ENCODE assay signal across 3 cellular contexts in the genomic region with DNA sequence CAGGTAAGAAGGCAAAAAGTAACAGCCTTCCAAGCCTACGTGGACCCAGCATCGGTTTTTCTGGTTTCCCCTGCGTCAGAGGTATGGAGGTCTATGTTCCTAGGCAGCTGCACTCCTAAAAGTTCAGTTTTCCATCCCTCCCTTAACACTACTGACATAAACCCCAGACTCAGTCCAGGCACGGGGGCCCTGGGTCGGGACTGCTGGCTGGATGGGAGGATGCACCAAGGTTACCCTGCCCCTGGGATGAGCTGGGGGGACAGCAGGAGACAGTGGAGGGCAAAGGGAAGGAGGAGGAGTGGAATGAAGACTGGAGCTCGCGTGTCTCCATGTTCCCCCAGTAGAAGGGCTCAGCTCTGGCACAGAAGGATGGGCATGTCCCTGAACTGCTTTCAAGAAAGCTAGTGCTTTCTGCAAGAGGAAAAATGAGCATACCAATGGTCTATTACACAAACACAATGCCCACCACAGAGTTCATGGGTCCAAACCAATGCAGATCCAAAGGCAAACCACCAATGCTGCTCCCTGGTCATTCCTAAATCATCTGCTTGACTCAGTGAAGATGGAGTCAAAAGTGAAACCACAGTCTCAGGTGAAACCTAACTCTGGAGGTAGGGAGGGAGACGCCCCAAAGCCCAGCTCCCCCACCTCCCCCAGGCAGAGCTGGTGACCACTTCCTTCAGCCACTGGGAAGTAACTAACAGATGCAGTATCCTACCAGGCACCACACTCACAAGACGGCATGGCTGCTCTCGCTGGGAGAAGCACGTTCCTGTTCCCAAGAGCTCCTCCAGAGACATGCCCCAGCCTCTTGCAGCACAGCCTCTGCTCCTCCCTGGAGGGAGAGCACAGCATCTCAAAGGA.
TF ChIP-seq lines count a peak whose summit lies in the region.

No MANE protein-coding gene starts in this region.

TF ChIP-seq in liver, 16 proteins besides CTCF, POLR2A, EP300 and RAD21:
- TF ChIP-seq REST (IDR thresholded peaks at IDR 0.05) (no peak), MAX (IDR thresholded peaks at IDR 0.05) (no peak), SP1 (IDR thresholded peaks at IDR 0.05) (no peak), RXRA (IDR thresholded peaks at IDR 0.05) (no peak), ZBTB33 (IDR thresholded peaks at IDR 0.05) (no peak), YY1 (IDR thresholded peaks at IDR 0.05) (no peak), JUND (IDR thresholded peaks at IDR 0.05) (no peak), FOXA1 (IDR thresholded peaks at IDR 0.05) (no peak), NR2F2 (IDR thresholded peaks at IDR 0.05) (no peak), TAF1 (conservative IDR thresholded peaks at IDR 0.05) (no peak), GABPA (IDR thresholded peaks at IDR 0.05 in 1 of 2, conservative IDR thresholded peaks at IDR 0.05 in 1 of 2) (no peak), HNF4A (conservative IDR thresholded peaks at IDR 0.05) (no peak), HNF4G (IDR thresholded peaks at IDR 0.05) (no peak), FOXA2 (IDR thresholded peaks at IDR 0.05) (no peak), EGR1 (IDR thresholded peaks at IDR 0.05; ENCODE audit: low read depth in 2 of 2) (no peak)
- TF ChIP-seq, protein P1, sequence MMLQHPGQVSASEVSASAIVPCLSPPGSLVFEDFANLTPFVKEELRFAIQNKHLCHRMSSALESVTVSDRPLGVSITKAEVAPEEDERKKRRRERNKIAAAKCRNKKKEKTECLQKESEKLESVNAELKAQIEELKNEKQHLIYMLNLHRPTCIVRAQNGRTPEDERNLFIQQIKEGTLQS (IDR thresholded peaks at IDR 0.05), result no peak
TF ChIP-seq in liver: peak in this region for 0.

TF ChIP-seq in HepG2, 621 proteins besides CTCF, POLR2A, EP300 and RAD21:
- TF ChIP-seq ZBTB20 (CRISPR knock-in tag; IDR thresholded peaks at IDR 0.05; ENCODE audit: borderline replicate concordance, low read depth) (no peak), SIN3A (IDR thresholded peaks at IDR 0.05; ENCODE audit: borderline replicate concordance, low read depth, low read length) (no peak), ZNF530 (CRISPR knock-in tag; IDR thresholded peaks at IDR 0.05; ENCODE audit: low read depth) (no peak), ETV5 (CRISPR knock-in tag; IDR thresholded peaks at IDR 0.05; ENCODE audit: borderline replicate concordance) (no peak), ZNF207 (IDR thresholded peaks at IDR 0.05; ENCODE audit: borderline replicate concordance) (no peak), ZNF83 (CRISPR knock-in tag; IDR thresholded peaks at IDR 0.05; ENCODE audit: borderline replicate concordance) (no peak), SRSF4 (IDR thresholded peaks at IDR 0.05; ENCODE audit: low read depth, low read length, poor library complexity, severe bottlenecking) (no peak), BCL6 (CRISPR knock-in tag; IDR thresholded peaks at IDR 0.05) (no peak)

TF ChIP-seq in K562, 482 proteins besides CTCF, POLR2A, EP300 and RAD21:
- peak; percentile 16 for TF ChIP-seq WHSC1 (IDR thresholded peaks at IDR 0.05; ENCODE audit: low read length)
- TF ChIP-seq ZNF197 (CRISPR knock-in tag; IDR thresholded peaks at IDR 0.05; ENCODE audit: low read depth), result no peak
- no peak for TF ChIP-seq SIX5 (IDR thresholded peaks at IDR 0.05; ENCODE audit: borderline replicate concordance in 1 of 2, insufficient read depth in 1 of 2, low read depth in 1 of 2, low read length in 2 of 2)
- 0 out of 2 replicates have a peak, but pooled peaks have one; percentile 23 for TF ChIP-seq GATAD2A (IDR thresholded peaks at IDR 0.05)
- TF ChIP-seq BCOR (IDR thresholded peaks at IDR 0.05), result no peak
- no peak for TF ChIP-seq JUN (IDR thresholded peaks at IDR 0.05; ENCODE audit: borderline replicate concordance, low read depth, low read length)
- no peak for TF ChIP-seq JUN (CRISPR knock-in tag; IDR thresholded peaks at IDR 0.05; ENCODE audit: borderline replicate concordance)
TF ChIP-seq in K562: peak in this region for 2.
